ENCODE assay signal across 1 cellular context in the genomic region with DNA sequence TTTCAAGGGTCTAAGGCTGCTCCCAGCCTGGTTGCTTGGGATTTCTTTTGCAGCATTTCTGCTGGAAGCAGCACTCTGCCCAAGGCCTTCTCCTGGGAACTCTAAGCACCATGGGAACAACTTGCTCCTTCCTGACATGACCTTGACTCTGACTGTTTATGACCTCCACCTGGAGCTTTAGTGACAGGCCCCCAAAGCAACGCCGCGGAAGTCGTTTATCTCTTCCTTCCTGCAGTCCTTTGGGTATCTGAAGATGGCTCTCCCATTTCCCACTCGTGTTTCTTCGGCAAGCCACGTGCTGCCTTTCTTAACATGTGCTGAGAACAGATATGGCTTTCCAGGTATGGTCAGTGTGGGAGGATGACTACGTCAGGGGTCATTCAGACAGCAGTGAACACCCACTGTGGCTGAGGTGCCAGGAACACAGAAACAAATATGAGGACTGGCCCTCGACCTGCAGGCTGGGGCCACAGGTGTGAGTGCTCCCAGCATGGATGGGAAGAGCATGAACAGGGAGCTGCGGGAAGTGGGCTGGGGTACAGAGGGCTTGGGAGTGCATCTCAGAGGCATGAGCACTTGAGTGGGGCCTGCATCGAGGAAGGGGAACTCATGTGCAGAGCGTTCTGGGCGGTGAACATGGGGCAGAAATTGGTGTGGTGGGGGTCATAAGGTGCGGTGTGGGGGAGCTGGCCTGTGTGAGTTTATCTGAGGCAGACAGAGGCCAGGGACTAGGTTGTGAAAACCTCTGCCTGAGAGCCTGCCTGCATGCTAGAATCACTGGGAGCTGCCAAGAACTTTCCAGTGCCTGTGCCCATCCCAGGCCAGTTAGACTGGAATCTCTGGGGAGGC.
TF ChIP-seq lines count a peak whose summit lies in the region.

No MANE protein-coding gene starts in this region.

TF ChIP-seq in K562, 482 proteins besides CTCF, POLR2A, EP300 and RAD21 (continued from another document):
- TF ChIP-seq, protein P1, sequence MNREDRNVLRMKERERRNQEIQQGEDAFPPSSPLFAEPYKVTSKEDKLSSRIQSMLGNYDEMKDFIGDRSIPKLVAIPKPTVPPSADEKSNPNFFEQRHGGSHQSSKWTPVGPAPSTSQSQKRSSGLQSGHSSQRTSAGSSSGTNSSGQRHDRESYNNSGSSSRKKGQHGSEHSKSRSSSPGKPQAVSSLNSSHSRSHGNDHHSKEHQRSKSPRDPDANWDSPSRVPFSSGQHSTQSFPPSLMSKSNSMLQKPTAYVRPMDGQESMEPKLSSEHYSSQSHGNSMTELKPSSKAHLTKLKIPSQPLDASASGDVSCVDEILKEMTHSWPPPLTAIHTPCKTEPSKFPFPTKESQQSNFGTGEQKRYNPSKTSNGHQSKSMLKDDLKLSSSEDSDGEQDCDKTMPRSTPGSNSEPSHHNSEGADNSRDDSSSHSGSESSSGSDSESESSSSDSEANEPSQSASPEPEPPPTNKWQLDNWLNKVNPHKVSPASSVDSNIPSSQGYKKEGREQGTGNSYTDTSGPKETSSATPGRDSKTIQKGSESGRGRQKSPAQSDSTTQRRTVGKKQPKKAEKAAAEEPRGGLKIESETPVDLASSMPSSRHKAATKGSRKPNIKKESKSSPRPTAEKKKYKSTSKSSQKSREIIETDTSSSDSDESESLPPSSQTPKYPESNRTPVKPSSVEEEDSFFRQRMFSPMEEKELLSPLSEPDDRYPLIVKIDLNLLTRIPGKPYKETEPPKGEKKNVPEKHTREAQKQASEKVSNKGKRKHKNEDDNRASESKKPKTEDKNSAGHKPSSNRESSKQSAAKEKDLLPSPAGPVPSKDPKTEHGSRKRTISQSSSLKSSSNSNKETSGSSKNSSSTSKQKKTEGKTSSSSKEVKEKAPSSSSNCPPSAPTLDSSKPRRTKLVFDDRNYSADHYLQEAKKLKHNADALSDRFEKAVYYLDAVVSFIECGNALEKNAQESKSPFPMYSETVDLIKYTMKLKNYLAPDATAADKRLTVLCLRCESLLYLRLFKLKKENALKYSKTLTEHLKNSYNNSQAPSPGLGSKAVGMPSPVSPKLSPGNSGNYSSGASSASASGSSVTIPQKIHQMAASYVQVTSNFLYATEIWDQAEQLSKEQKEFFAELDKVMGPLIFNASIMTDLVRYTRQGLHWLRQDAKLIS (CRISPR knock-in tag; IDR thresholded peaks at IDR 0.05), result no peak
- TF ChIP-seq SREBF2 (CRISPR knock-in tag; IDR thresholded peaks at IDR 0.05) (no peak), FIP1L1 (IDR thresholded peaks at IDR 0.05; ENCODE audit: low read depth, low read length, poor library complexity, severe bottlenecking) (no peak), ZNF174 (CRISPR knock-in tag; IDR thresholded peaks at IDR 0.05) (no peak), JUND (IDR thresholded peaks at IDR 0.05; ENCODE audit: borderline replicate concordance, low read depth, low read length) (no peak), JUND (tag; IDR thresholded peaks at IDR 0.05; ENCODE audit: borderline replicate concordance, low read depth, low read length) (no peak), GTF2E2 (tag; IDR thresholded peaks at IDR 0.05) (no peak), SRSF3 (IDR thresholded peaks at IDR 0.05; ENCODE audit: insufficient read depth, low read length) (no peak), L3MBTL2 (IDR thresholded peaks at IDR 0.05) (peak; percentile 84), CEBPG (CRISPR knock-in tag; IDR thresholded peaks at IDR 0.05) (no peak), CEBPG (tag; conservative IDR thresholded peaks at IDR 0.05 in 1 of 2, IDR thresholded peaks at IDR 0.05 in 1 of 2) (no peak), SFPQ (IDR thresholded peaks at IDR 0.05; ENCODE audit: low read depth, low read length) (no peak), PYGO2 (tag; IDR thresholded peaks at IDR 0.05) (no peak), HBP1 (CRISPR knock-in tag; IDR thresholded peaks at IDR 0.05) (no peak), NR4A1 (CRISPR knock-in tag; IDR thresholded peaks at IDR 0.05) (no peak), NR4A1 (tag; IDR thresholded peaks at IDR 0.05) (no peak), POLR3A (IDR thresholded peaks at IDR 0.05; ENCODE audit: borderline replicate concordance, extremely low read depth, insufficient read depth, insufficient read length) (no peak)
